ENCODE assay signal across 1 cellular context in genomic region chr1:19042675-19043578, GRCh38.
TF ChIP-seq lines count a peak whose summit lies in the region.

No MANE protein-coding gene starts in this region.

TF ChIP-seq in GM23338, 12 proteins besides CTCF, POLR2A, EP300 and RAD21:
- TF ChIP-seq, protein P1, sequence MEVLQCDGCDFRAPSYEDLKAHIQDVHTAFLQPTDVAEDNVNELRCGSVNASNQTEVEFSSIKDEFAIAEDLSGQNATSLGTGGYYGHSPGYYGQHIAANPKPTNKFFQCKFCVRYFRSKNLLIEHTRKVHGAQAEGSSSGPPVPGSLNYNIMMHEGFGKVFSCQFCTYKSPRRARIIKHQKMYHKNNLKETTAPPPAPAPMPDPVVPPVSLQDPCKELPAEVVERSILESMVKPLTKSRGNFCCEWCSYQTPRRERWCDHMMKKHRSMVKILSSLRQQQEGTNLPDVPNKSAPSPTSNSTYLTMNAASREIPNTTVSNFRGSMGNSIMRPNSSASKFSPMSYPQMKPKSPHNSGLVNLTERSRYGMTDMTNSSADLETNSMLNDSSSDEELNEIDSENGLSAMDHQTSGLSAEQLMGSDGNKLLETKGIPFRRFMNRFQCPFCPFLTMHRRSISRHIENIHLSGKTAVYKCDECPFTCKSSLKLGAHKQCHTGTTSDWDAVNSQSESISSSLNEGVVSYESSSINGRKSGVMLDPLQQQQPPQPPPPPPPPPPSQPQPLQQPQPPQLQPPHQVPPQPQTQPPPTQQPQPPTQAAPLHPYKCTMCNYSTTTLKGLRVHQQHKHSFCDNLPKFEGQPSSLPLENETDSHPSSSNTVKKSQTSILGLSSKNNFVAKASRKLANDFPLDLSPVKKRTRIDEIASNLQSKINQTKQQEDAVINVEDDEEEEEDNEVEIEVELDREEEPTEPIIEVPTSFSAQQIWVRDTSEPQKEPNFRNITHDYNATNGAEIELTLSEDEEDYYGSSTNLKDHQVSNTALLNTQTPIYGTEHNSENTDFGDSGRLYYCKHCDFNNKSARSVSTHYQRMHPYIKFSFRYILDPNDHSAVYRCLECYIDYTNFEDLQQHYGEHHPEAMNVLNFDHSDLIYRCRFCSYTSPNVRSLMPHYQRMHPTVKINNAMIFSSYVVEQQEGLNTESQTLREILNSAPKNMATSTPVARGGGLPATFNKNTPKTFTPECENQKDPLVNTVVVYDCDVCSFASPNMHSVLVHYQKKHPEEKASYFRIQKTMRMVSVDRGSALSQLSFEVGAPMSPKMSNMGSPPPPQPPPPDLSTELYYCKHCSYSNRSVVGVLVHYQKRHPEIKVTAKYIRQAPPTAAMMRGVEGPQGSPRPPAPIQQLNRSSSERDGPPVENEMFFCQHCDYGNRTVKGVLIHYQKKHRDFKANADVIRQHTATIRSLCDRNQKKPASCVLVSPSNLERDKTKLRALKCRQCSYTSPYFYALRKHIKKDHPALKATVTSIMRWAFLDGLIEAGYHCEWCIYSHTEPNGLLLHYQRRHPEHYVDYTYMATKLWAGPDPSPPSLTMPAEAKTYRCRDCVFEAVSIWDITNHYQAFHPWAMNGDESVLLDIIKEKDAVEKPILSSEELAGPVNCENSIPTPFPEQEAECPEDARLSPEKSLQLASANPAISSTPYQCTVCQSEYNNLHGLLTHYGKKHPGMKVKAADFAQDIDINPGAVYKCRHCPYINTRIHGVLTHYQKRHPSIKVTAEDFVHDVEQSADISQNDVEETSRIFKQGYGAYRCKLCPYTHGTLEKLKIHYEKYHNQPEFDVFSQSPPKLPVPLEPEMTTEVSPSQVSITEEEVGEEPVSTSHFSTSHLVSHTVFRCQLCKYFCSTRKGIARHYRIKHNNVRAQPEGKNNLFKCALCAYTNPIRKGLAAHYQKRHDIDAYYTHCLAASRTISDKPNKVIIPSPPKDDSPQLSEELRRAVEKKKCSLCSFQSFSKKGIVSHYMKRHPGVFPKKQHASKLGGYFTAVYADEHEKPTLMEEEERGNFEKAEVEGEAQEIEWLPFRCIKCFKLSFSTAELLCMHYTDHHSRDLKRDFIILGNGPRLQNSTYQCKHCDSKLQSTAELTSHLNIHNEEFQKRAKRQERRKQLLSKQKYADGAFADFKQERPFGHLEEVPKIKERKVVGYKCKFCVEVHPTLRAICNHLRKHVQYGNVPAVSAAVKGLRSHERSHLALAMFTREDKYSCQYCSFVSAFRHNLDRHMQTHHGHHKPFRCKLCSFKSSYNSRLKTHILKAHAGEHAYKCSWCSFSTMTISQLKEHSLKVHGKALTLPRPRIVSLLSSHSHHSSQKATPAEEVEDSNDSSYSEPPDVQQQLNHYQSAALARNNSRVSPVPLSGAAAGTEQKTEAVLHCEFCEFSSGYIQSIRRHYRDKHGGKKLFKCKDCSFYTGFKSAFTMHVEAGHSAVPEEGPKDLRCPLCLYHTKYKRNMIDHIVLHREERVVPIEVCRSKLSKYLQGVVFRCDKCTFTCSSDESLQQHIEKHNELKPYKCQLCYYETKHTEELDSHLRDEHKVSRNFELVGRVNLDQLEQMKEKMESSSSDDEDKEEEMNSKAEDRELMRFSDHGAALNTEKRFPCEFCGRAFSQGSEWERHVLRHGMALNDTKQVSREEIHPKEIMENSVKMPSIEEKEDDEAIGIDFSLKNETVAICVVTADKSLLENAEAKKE (CRISPR knock-in tag; IDR thresholded peaks at IDR 0.05), result no peak
- TF ChIP-seq STAT1 (IDR thresholded peaks at IDR 0.05; ENCODE audit: unreplicated experiment), result no peak
- no peak for TF ChIP-seq EZH2 (IDR thresholded peaks at IDR 0.05; ENCODE audit: low read depth, unreplicated experiment)
- no peak for TF ChIP-seq NANOG (IDR thresholded peaks at IDR 0.05; ENCODE audit: borderline replicate concordance)
- TF ChIP-seq CREB1 (CRISPR knock-in tag; IDR thresholded peaks at IDR 0.05; ENCODE audit: low read depth), result no peak
- TF ChIP-seq ZNF114 (CRISPR knock-in tag; IDR thresholded peaks at IDR 0.05), result no peak
- TF ChIP-seq POLR2AphosphoS5 (IDR thresholded peaks at IDR 0.05; ENCODE audit: low read depth), result no peak
- TF ChIP-seq EZH2phosphoT487 (IDR thresholded peaks at IDR 0.05; ENCODE audit: unreplicated experiment), result no peak
- no peak for TF ChIP-seq ZNF331 (CRISPR knock-in tag; IDR thresholded peaks at IDR 0.05; ENCODE audit: low read depth)
- TF ChIP-seq, protein P2, sequence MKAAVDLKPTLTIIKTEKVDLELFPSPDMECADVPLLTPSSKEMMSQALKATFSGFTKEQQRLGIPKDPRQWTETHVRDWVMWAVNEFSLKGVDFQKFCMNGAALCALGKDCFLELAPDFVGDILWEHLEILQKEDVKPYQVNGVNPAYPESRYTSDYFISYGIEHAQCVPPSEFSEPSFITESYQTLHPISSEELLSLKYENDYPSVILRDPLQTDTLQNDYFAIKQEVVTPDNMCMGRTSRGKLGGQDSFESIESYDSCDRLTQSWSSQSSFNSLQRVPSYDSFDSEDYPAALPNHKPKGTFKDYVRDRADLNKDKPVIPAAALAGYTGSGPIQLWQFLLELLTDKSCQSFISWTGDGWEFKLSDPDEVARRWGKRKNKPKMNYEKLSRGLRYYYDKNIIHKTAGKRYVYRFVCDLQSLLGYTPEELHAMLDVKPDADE (IDR thresholded peaks at IDR 0.05), result no peak
- TF ChIP-seq, protein P3, sequence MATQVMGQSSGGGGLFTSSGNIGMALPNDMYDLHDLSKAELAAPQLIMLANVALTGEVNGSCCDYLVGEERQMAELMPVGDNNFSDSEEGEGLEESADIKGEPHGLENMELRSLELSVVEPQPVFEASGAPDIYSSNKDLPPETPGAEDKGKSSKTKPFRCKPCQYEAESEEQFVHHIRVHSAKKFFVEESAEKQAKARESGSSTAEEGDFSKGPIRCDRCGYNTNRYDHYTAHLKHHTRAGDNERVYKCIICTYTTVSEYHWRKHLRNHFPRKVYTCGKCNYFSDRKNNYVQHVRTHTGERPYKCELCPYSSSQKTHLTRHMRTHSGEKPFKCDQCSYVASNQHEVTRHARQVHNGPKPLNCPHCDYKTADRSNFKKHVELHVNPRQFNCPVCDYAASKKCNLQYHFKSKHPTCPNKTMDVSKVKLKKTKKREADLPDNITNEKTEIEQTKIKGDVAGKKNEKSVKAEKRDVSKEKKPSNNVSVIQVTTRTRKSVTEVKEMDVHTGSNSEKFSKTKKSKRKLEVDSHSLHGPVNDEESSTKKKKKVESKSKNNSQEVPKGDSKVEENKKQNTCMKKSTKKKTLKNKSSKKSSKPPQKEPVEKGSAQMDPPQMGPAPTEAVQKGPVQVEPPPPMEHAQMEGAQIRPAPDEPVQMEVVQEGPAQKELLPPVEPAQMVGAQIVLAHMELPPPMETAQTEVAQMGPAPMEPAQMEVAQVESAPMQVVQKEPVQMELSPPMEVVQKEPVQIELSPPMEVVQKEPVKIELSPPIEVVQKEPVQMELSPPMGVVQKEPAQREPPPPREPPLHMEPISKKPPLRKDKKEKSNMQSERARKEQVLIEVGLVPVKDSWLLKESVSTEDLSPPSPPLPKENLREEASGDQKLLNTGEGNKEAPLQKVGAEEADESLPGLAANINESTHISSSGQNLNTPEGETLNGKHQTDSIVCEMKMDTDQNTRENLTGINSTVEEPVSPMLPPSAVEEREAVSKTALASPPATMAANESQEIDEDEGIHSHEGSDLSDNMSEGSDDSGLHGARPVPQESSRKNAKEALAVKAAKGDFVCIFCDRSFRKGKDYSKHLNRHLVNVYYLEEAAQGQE (IDR thresholded peaks at IDR 0.05; ENCODE audit: unreplicated experiment), result no peak
- TF ChIP-seq JUNB (IDR thresholded peaks at IDR 0.05; ENCODE audit: unreplicated experiment), result no peak
TF ChIP-seq in GM23338: peak in this region for 0.
